10 cellular contexts compared by ENCODE assay signal in the genomic region with DNA sequence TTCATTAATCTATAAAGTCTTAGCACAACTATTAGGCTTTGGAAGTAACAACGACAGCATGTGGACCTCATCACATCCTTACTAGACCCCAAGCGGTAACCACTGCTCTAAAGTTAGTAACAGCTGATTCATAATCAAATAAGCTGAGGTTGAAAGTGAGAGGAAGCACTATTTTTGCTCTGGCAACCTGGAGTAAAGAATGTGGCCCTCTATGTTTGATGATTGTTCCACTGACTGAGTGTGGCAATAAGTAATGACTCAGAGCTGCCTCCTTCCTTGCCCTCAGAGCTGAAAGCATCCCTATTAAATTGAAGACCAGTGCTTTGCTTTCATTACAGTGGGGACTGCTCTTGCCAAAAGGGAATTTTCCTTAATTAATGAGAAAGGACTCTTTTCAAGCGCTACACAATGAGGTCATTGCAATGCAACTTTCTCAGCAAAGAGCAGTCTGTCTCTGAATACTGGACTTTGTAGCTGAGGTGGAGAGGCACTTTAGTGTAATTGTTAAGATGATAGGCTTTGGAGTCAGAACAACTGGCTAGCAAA.
A peak's percentile ranks its signal among the peaks of the same experiment; 100 is the strongest.
DNase-seq lines count a peak whose midpoint lies in the region; ATAC-seq and TF ChIP-seq lines count a peak whose summit lies in the region.
"Had no signal": no experiment of that assay in that cellular context is flagged by ENCODE, and none has a peak within 500 bp of the region (broad histone marks: within the 10 kb centered on the region; RNA-seq: fewer than 3 reads in every experiment).

No MANE protein-coding gene starts in this region.

- H3K9ac ChIP-seq in endodermal cell (ENCODE audit: extremely low read depth, low read length, poor library complexity, severe bottlenecking): no peak overlapping the region

- H3K27me3 Mint-ChIP-seq in endodermal cell (ENCODE audit: insufficient read depth): peaks cover 10% of the 10 kb centered on the region
- no peaks in the 10 kb centered on the region for H3K27me3 Mint-ChIP-seq in glutamatergic neuron (ENCODE audit: unreplicated experiment)

- H3K9me3 Mint-ChIP-seq in endodermal cell (peaks cover 1% of the 10 kb centered on the region), glutamatergic neuron (ENCODE audit: unreplicated experiment) (no peaks in the 10 kb centered on the region)
- peaks cover 15% of the 10 kb centered on the region for H3K9me3 Mint-ChIP-seq in stimulated activated effector memory CD8-positive, alpha-beta T cell treated with anti-CD3 and anti-CD28 coated beads, Interleukin-12 subunit alpha, Interleukin-12 subunit beta, amount 100 ng/mL, for 72 hours

- no peaks in the 10 kb centered on the region for H3K36me3 Mint-ChIP-seq in endodermal cell (ENCODE audit: low read depth)
- no peaks in the 10 kb centered on the region for H3K36me3 Mint-ChIP-seq in stimulated activated effector memory CD8-positive, alpha-beta T cell treated with anti-CD3 and anti-CD28 coated beads, Interleukin-12 subunit alpha, Interleukin-12 subunit beta, amount 100 ng/mL, for 72 hours
- H3K36me3 Mint-ChIP-seq in glutamatergic neuron (ENCODE audit: unreplicated experiment): no peaks in the 10 kb centered on the region

- DNase-seq in H4 (ENCODE audit: low spot score) (peak; percentile 91), HuH-7 (ENCODE audit: low spot score) (peak; percentile 5), endodermal cell (peak; percentile 37), left colon (no peak), glutamatergic neuron (no peak)
- DNase-seq in stimulated activated effector memory CD8-positive, alpha-beta T cell treated with anti-CD3 and anti-CD28 coated beads, Interleukin-12 subunit alpha, Interleukin-12 subunit beta, amount 100 ng/mL, for 72 hours (ENCODE audit: low spot score in 2 of 2): no peak
- DNase-seq in activated CD4-positive, alpha-beta T cell treated with anti-CD3 and anti-CD28 coated beads for 4 hours: no peak
- DNase-seq: heart left ventricle had no signal

- no peak for TF ChIP-seq CTCF in endodermal cell (conservative IDR thresholded peaks at IDR 0.05)
- no peak for TF ChIP-seq CTCF in glutamatergic neuron (IDR thresholded peaks at IDR 0.05; ENCODE audit: partially characterized antibody, unreplicated experiment)

- H3K4me3 ChIP-seq in endodermal cell (ENCODE audit: low read length): no peak overlapping the region
- H3K4me3 ChIP-seq: heart left ventricle, thoracic aorta had no signal

- H3K4me1 Mint-ChIP-seq in endodermal cell: peaks cover 53% of the 10 kb centered on the region
- no peaks in the 10 kb centered on the region for H3K4me1 Mint-ChIP-seq in stimulated activated effector memory CD8-positive, alpha-beta T cell treated with anti-CD3 and anti-CD28 coated beads, Interleukin-12 subunit alpha, Interleukin-12 subunit beta, amount 100 ng/mL, for 72 hours
- no peaks in the 10 kb centered on the region for H3K4me1 Mint-ChIP-seq in glutamatergic neuron (ENCODE audit: low read depth, unreplicated experiment)

- H3K36me3 ChIP-seq in endodermal cell (ENCODE audit: control insufficient read depth, insufficient read depth, low read length): no peaks in the 10 kb centered on the region
- H3K36me3 ChIP-seq: heart left ventricle, thoracic aorta had no signal

- no peaks in the 10 kb centered on the region for H3K9me3 ChIP-seq in endodermal cell (ENCODE audit: control insufficient read depth, low read length)
- H3K9me3 ChIP-seq: heart left ventricle, thoracic aorta had no signal

- 73 to 83% methylated on average over 1 to 3 of the region's 3 CpGs for WGBS in endodermal cell (ENCODE audit: insufficient coverage in 1 of 2, insufficient read length in 1 of 2), 2 experiments

- peaks cover under 1% of the 10 kb centered on the region for H3K27me3 ChIP-seq in endodermal cell (ENCODE audit: control insufficient read depth, insufficient read depth, low read length, poor library complexity, severe bottlenecking)
- H3K27me3 ChIP-seq: heart left ventricle had no signal

- no peak overlapping the region for H3K27ac ChIP-seq in endodermal cell (ENCODE audit: low read depth, low read length)
- H3K27ac ChIP-seq: heart left ventricle, thoracic aorta had no signal

- H3K4me1 ChIP-seq in endodermal cell (ENCODE audit: control insufficient read depth, insufficient read depth, low read length): peaks cover 19% of the 10 kb centered on the region
- H3K4me1 ChIP-seq: heart left ventricle had no signal

- no peak overlapping the region for H3K4me3 Mint-ChIP-seq in endodermal cell
- H3K4me3 Mint-ChIP-seq in stimulated activated effector memory CD8-positive, alpha-beta T cell treated with anti-CD3 and anti-CD28 coated beads, Interleukin-12 subunit alpha, Interleukin-12 subunit beta, amount 100 ng/mL, for 72 hours: no peak overlapping the region
- H3K4me3 Mint-ChIP-seq in glutamatergic neuron (ENCODE audit: unreplicated experiment): no peak overlapping the region

- intact Hi-C loops in left colon (cut with DNase I, micrococcal nuclease): no loop called here

- peak overlapping the region; percentile 41 for H3K27ac Mint-ChIP-seq in endodermal cell
- no peak overlapping the region for H3K27ac Mint-ChIP-seq in stimulated activated effector memory CD8-positive, alpha-beta T cell treated with anti-CD3 and anti-CD28 coated beads, Interleukin-12 subunit alpha, Interleukin-12 subunit beta, amount 100 ng/mL, for 72 hours
- H3K27ac Mint-ChIP-seq in glutamatergic neuron (ENCODE audit: unreplicated experiment): no peak overlapping the region

- peak; percentile 86 for ATAC-seq in GM18499 (IDR thresholded peaks at IDR 0.05; ENCODE audit: insufficient read depth, unreplicated experiment)
- peak; percentile 52 for ATAC-seq in stimulated activated effector memory CD8-positive, alpha-beta T cell treated with anti-CD3 and anti-CD28 coated beads, Interleukin-12 subunit alpha, Interleukin-12 subunit beta, amount 100 ng/mL, for 72 hours
- ATAC-seq in left colon: no peak

Comparison
In these comparisons a context has a peak if more than half of its experiments do, and no peak if none do; other contexts are left out.
1. DNase-seq: peak in H4 (single experiment), HuH-7 (single experiment) and endodermal cell (single experiment); none in stimulated activated effector memory CD8-positive, alpha-beta T cell treated with anti-CD3 and anti-CD28 coated beads, Interleukin-12 subunit alpha, Interleukin-12 subunit beta, amount 100 ng/mL, for 72 hours (0 of 2), left colon (0 of 2), glutamatergic neuron (single experiment) and activated CD4-positive, alpha-beta T cell treated with anti-CD3 and anti-CD28 coated beads for 4 hours (0 of 2).